ENCODE assay signal across 28 cellular contexts in the genomic region with DNA sequence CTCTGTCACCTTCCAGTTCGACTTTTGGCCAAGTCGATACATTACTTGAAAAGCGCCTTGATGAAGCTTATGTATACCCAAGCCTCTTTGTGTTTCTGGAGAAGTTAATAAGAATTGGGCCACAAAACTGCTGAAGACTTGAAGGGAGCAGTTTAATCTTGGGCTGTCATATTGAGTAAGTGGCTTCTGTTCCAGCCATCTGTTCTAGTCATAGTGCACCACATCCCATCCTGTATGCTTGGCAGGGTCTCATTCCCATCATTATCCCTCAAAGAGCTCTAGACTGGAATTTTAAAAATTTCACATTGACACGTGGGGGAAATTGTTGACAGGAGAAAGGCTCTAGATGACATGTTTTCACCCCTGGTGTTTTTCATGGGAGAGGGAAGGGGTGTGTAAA.
"Had no signal": no experiment of that assay in that cellular context is flagged by ENCODE, and none has a peak within 500 bp of the region (broad histone marks: within the 10 kb centered on the region; RNA-seq: fewer than 3 reads in every experiment).

No MANE protein-coding gene starts in this region.

- H3K9me3 ChIP-seq: body of pancreas, Peyer's patch, SJCRH30, SK-N-SH had no signal

- H3K4me1 ChIP-seq: ascending aorta, Peyer's patch, SJCRH30 had no signal

- H3K9ac ChIP-seq: KMS-11, SK-N-SH had no signal

- H3K36me3 Mint-ChIP-seq: activated naive CD4-positive, alpha-beta T cell treated with anti-CD3 and anti-CD28 coated beads, Interleukin-2, amount 50 U/mL, for 72 hours; WTC11 had no signal

- H3K27me3 ChIP-seq: ascending aorta, body of pancreas, Peyer's patch had no signal

- DNase-seq: activated CD4-positive, alpha-beta T cell treated with anti-CD3 and anti-CD28 coated beads for 48 hours; activated CD4-positive, alpha-beta T cell treated with anti-CD3 and anti-CD28 coated beads, Interleukin-2, amount 50 U/mL, for 48 hours; activated CD4-positive, CD25-positive, alpha-beta regulatory T cell treated with anti-CD3 and anti-CD28 coated beads, Interleukin-2, amount 50 U/mL, for 72 hours; activated CD8-positive, alpha-beta memory T cell treated with anti-CD3 and anti-CD28 coated beads for 24 hours; activated effector memory CD4-positive, alpha-beta T cell treated with anti-CD3 and anti-CD28 coated beads, Interleukin-2, amount 50 U/mL, for 16 hours; activated naive CD4-positive, alpha-beta T cell treated with Interleukin-2 at 50 U/mL for 16 hours; activated naive CD8-positive, alpha-beta T cell treated with anti-CD3 and anti-CD28 coated beads, Interleukin-2, amount 50 U/mL, for 24 hours; activated T-cell treated with anti-CD3 and anti-CD28 coated beads, Interleukin-2, amount 50 U/mL, for 4 hours; amniotic stem cell; body of pancreas; central memory CD4-positive, alpha-beta T cell; NCI-H1092; NCI-H1417; NCI-H2029 treated with DMSO at 0.1 percent for 48 hours; NCI-H226; NCI-H510A treated with DMSO at 0.1 percent for 48 hours; NCI-H774; NK-92 treated with Interleukin-12 subunit alpha and Interleukin-12 subunit beta, amount 100 ng/mL, for 24 hours; Peyer's patch; Right ventricle myocardium superior; SJCRH30; SK-N-SH; SW 1271 had no signal

- H3K27ac Mint-ChIP-seq: activated naive CD4-positive, alpha-beta T cell treated with anti-CD3 and anti-CD28 coated beads, Interleukin-2, amount 50 U/mL, for 72 hours; activated naive CD8-positive, alpha-beta T cell treated with anti-CD3 and anti-CD28 coated beads, Interleukin-2, amount 50 U/mL, for 24 hours; WTC11 had no signal

- H3K4me2 ChIP-seq: KMS-11, SK-N-SH had no signal

- H3K36me3 ChIP-seq: ascending aorta, Peyer's patch, SJCRH30 had no signal

- H3K4me1 Mint-ChIP-seq: activated naive CD8-positive, alpha-beta T cell treated with anti-CD3 and anti-CD28 coated beads, Interleukin-2, amount 50 U/mL, for 24 hours; WTC11 had no signal

- H3K27ac ChIP-seq: ascending aorta, body of pancreas, KMS-11, Peyer's patch, RWPE1, SJCRH30 had no signal

- H3K9me3 Mint-ChIP-seq: activated naive CD4-positive, alpha-beta T cell treated with anti-CD3 and anti-CD28 coated beads, Interleukin-2, amount 50 U/mL, for 72 hours; activated naive CD8-positive, alpha-beta T cell treated with anti-CD3 and anti-CD28 coated beads, Interleukin-2, amount 50 U/mL, for 24 hours; WTC11 had no signal

- H3K4me3 ChIP-seq: ascending aorta, body of pancreas, Peyer's patch, SJCRH30 had no signal

- H3K4me3 Mint-ChIP-seq: activated naive CD8-positive, alpha-beta T cell treated with anti-CD3 and anti-CD28 coated beads, Interleukin-2, amount 50 U/mL, for 24 hours; activated T-cell treated with anti-CD3 and anti-CD28 coated beads, Interleukin-2, amount 50 U/mL, for 4 hours; WTC11 had no signal
